In genomic region chr12:46556820-46557524, GRCh38 we compare ENCODE assay signal across 9 cellular contexts.
DNase-seq lines count a peak whose midpoint lies in the region; ATAC-seq and TF ChIP-seq lines count a peak whose summit lies in the region.
"Had no signal": no experiment of that assay in that cellular context is flagged by ENCODE, and none has a peak within 500 bp of the region (broad histone marks: within the 10 kb centered on the region; RNA-seq: fewer than 3 reads in every experiment).

No MANE protein-coding gene starts in this region.

- H3K36me3 ChIP-seq in esophagus squamous epithelium: no peaks in the 10 kb centered on the region
- no peaks in the 10 kb centered on the region for H3K36me3 ChIP-seq in gastrocnemius medialis

- in situ Hi-C loops in gastrocnemius medialis (cut with MboI; ENCODE audit: low sequenced_read_pairs in 4 of 4): loop anchor here in 2 of 4 donors (10.0 to 25.0 kb wide), 2 partner anchors 170 to 172 kb away; no protein-coding TSS in a partner anchor

- H3K4me3 Mint-ChIP-seq in naive thymus-derived CD8-positive, alpha-beta T cell: no peak overlapping the region
- H3K4me3 Mint-ChIP-seq: neural crest cell had no signal

- POLR2A ChIA-PET in naive thymus-derived CD8-positive, alpha-beta T cell (lab: Charles Lee): no interaction called here

- DNase-seq in activated CD4-positive, alpha-beta T cell treated with anti-CD3 and anti-CD28 coated beads for 48 hours: peak; percentile 24
- DNase-seq in activated CD4-positive, alpha-beta T cell treated with anti-CD3 and anti-CD28 coated beads, Interleukin-2, amount 50 U/mL, for 1 hour: no peak
- peak; percentile 90 for DNase-seq in RPMI7951 (ENCODE audit: low read depth)
- no peak for DNase-seq in esophagus squamous epithelium (lab: John Stamatoyannopoulos, UW)
- DNase-seq in gastrocnemius medialis: no peak
- no peak for DNase-seq in naive thymus-derived CD8-positive, alpha-beta T cell
- DNase-seq in NCI-H2171 (lab: John Stamatoyannopoulos, UW): no peak

- no peak for TF ChIP-seq POLR2A in esophagus squamous epithelium (IDR thresholded peaks at IDR 0.05)
- TF ChIP-seq POLR2A in gastrocnemius medialis (IDR thresholded peaks at IDR 0.05): no peak

- H3K36me3 Mint-ChIP-seq in naive thymus-derived CD8-positive, alpha-beta T cell: peaks cover 0 to 1% (median 0%) of the 10 kb centered on the region in 3 donors

- H3K27ac ChIP-seq in esophagus squamous epithelium: peak overlapping the region; percentile 57 to 80 (median 72)
- peak overlapping the region; percentile 68 to 90 (median 80) for H3K27ac ChIP-seq in gastrocnemius medialis

- peaks cover 0 to 2% (median under 1%) of the 10 kb centered on the region in 4 donors for H3K4me1 Mint-ChIP-seq in naive thymus-derived CD8-positive, alpha-beta T cell

- ATAC-seq in gastrocnemius medialis (peak in 1 of 2 donors; percentile 34), HG03442 (IDR thresholded peaks at IDR 0.05; ENCODE audit: unreplicated experiment) (no peak)
- ATAC-seq in naive thymus-derived CD8-positive, alpha-beta T cell: no peak

- no peaks in the 10 kb centered on the region for H3K27me3 Mint-ChIP-seq in naive thymus-derived CD8-positive, alpha-beta T cell

- H3K4me1 ChIP-seq in esophagus squamous epithelium (peaks cover 18 to 89% (median 38%) of the 10 kb centered on the region in 3 donors), gastrocnemius medialis (peaks cover 74 to 81% of the 10 kb centered on the region in 2 donors)

- peaks cover 0 to 3% (median 0%) of the 10 kb centered on the region in 9 donors for H3K9me3 Mint-ChIP-seq in naive thymus-derived CD8-positive, alpha-beta T cell
- H3K9me3 Mint-ChIP-seq: neural crest cell had no signal

- H3K9me3 ChIP-seq in esophagus squamous epithelium (no peaks in the 10 kb centered on the region), gastrocnemius medialis (no peaks in the 10 kb centered on the region)

- no peak overlapping the region for H3K27ac Mint-ChIP-seq in naive thymus-derived CD8-positive, alpha-beta T cell

- no peak overlapping the region for H3K4me3 ChIP-seq in esophagus squamous epithelium
- H3K4me3 ChIP-seq in gastrocnemius medialis: no peak overlapping the region

- intact Hi-C loops in esophagus squamous epithelium (cut with DNase I): no loop called here
- intact Hi-C loops in gastrocnemius medialis (cut with DNase I; ENCODE audit: low total_unique reads): loop anchor here (2.0 to 10.0 kb wide), 6 partner anchors 85 to 565 kb away; partner anchors contain the start of genes SCAF11 and SLC38A1

- TF ChIP-seq CTCF in esophagus squamous epithelium (IDR thresholded peaks at IDR 0.05): no peak
- TF ChIP-seq CTCF in gastrocnemius medialis (IDR thresholded peaks at IDR 0.05 in 4 of 5, conservative IDR thresholded peaks at IDR 0.05 in 1 of 5): no peak

- WGBS in esophagus squamous epithelium, 2 donors: 32 to 45% methylated on average over 6 of the region's 6 CpGs

- H3K27me3 ChIP-seq in esophagus squamous epithelium: no peaks in the 10 kb centered on the region
- H3K27me3 ChIP-seq in gastrocnemius medialis: no peaks in the 10 kb centered on the region

Comparison
In these comparisons a context has a peak if more than half of its experiments do, and no peak if none do; other contexts are left out.
1. DNase-seq: peak in activated CD4-positive, alpha-beta T cell treated with anti-CD3 and anti-CD28 coated beads for 48 hours (single experiment) and RPMI7951 (single experiment); none in activated CD4-positive, alpha-beta T cell treated with anti-CD3 and anti-CD28 coated beads, Interleukin-2, amount 50 U/mL, for 1 hour (single experiment), esophagus squamous epithelium (single experiment), gastrocnemius medialis (0 of 2), naive thymus-derived CD8-positive, alpha-beta T cell (0 of 10) and NCI-H2171 (single experiment).